In genomic region chr13:44096906-44097305, GRCh38 we compare ENCODE assay signal across 1 cellular context.
TF ChIP-seq lines count a peak whose summit lies in the region.

No MANE protein-coding gene starts in this region.

TF ChIP-seq in H1, 55 proteins besides CTCF, POLR2A, EP300 and RAD21 (continued from another document):
- no peak for TF ChIP-seq ASH2L (IDR thresholded peaks at IDR 0.05; ENCODE audit: low read length)
- no peak for TF ChIP-seq CBX5 (IDR thresholded peaks at IDR 0.05; ENCODE audit: low read depth, low read length)
- no peak for TF ChIP-seq SAP30 (IDR thresholded peaks at IDR 0.05; ENCODE audit: insufficient read depth, insufficient replicate concordance, low read length)
- TF ChIP-seq HDAC2 (IDR thresholded peaks at IDR 0.05; ENCODE audit: borderline replicate concordance in 1 of 2, low read depth in 2 of 2, low read length in 2 of 2) = no peak
- no peak for TF ChIP-seq NRF1 (IDR thresholded peaks at IDR 0.05; ENCODE audit: low read depth, low read length)
- TF ChIP-seq POLR2AphosphoS5 (IDR thresholded peaks at IDR 0.05; ENCODE audit: low read depth, low read length) = no peak
- TF ChIP-seq NANOG (IDR thresholded peaks at IDR 0.05; ENCODE audit: insufficient read depth, low read depth, low read length, poor library complexity, severe bottlenecking) = no peak
- no peak for TF ChIP-seq SP2 (IDR thresholded peaks at IDR 0.05; ENCODE audit: low read length)
- TF ChIP-seq YY1 (IDR thresholded peaks at IDR 0.05; ENCODE audit: low read depth, low read length) = no peak
- TF ChIP-seq CEBPB (IDR thresholded peaks at IDR 0.05; ENCODE audit: low read depth, low read length) = no peak
- TF ChIP-seq SRF (IDR thresholded peaks at IDR 0.05; ENCODE audit: low read depth, low read length) = no peak
- TF ChIP-seq, protein P1, sequence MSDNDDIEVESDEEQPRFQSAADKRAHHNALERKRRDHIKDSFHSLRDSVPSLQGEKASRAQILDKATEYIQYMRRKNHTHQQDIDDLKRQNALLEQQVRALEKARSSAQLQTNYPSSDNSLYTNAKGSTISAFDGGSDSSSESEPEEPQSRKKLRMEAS (IDR thresholded peaks at IDR 0.05) = no peak
